8 cellular contexts compared by ENCODE assay signal in genomic region chr4:163495900-163496299, GRCh38. TPM values are rescaled to one million over a fixed set of nuclear protein-coding genes. Genes with fewer than 3 reads are reported as not detected.
A peak's percentile ranks its signal among the peaks of the same experiment; 100 is the strongest.
DNase-seq lines count a peak whose midpoint lies in the region; ATAC-seq and TF ChIP-seq lines count a peak whose summit lies in the region.

No MANE protein-coding gene starts in this region.

- BruUV-seq in MCF 10A (replicated peaks; lab: Mats Ljungman, UMichigan) = no TSS peak

- H4K20me1 ChIP-seq in osteoblast (ENCODE audit: insufficient read depth, low read length) = peaks cover 4% of the 10 kb centered on the region

- POLR2A ChIA-PET in MCF 10A (lab: Yijun Ruan, JAX) = interaction anchor here (0.6 to 1.4 kb wide), 9 partner anchors 10 to 1849 kb away, joined by 3 to 14 read pairs (median 3); partner anchors contain the start of genes NAF1 and NPY1R

- CTCF ChIA-PET in MCF 10A (lab: Yijun Ruan, JAX) = no interaction called here

- peak overlapping the region; percentile 94 for H3K4me3 Mint-ChIP-seq in MCF 10A (ENCODE audit: unreplicated experiment)

- TF ChIP-seq CTCF in MCF 10A (IDR thresholded peaks at IDR 0.05; ENCODE audit: unreplicated experiment) (no peak), osteoblast (IDR thresholded peaks at IDR 0.05; ENCODE audit: extremely low read depth, low read depth, low read length) (no peak)

- ATAC-seq in GM21390 (IDR thresholded peaks at IDR 0.05; ENCODE audit: unreplicated experiment) = peak; percentile 20
- ATAC-seq in left colon = no peak

- H3K27ac ChIP-seq in osteoblast (ENCODE audit: low read depth, low read length) = no peak overlapping the region

- H3K4me1 Mint-ChIP-seq in MCF 10A (ENCODE audit: insufficient read depth, unreplicated experiment) = peaks cover 14% of the 10 kb centered on the region

- peak overlapping the region; percentile 98 for H3K27ac Mint-ChIP-seq in MCF 10A (ENCODE audit: low read depth, unreplicated experiment)

- H3K4me1 ChIP-seq in osteoblast (ENCODE audit: insufficient read depth, low read length) = peaks cover 7% of the 10 kb centered on the region

- H3K36me3 ChIP-seq in osteoblast (ENCODE audit: insufficient read depth, low read length) = no peaks in the 10 kb centered on the region

- no peaks in the 10 kb centered on the region for H3K9me3 ChIP-seq in osteoblast (ENCODE audit: low read depth, low read length)

- H3K36me3 Mint-ChIP-seq in MCF 10A (ENCODE audit: insufficient read depth, unreplicated experiment) = peaks cover 7% of the 10 kb centered on the region

- H2AFZ ChIP-seq in osteoblast (ENCODE audit: low read length) = no peak overlapping the region

- H3K27me3 ChIP-seq in osteoblast (ENCODE audit: insufficient read depth, low read length) = no peaks in the 10 kb centered on the region

- H3K4me3 ChIP-seq in osteoblast (ENCODE audit: insufficient read depth, low read length) = peak overlapping the region; percentile 86

- H3K4me2 ChIP-seq in osteoblast (ENCODE audit: insufficient read depth, low read length) = peak overlapping the region; percentile 81

- DNase-seq in EL = peak; percentile 3
- peak; percentile 6 for DNase-seq in M059J (ENCODE audit: low read depth)
- DNase-seq in MCF 10A (ENCODE audit: unreplicated experiment) = peak; percentile 7
- DNase-seq in osteoblast (ENCODE audit: insufficient read length, low spot score, missing footprints) = peak; percentile 11
- DNase-seq in stimulated activated CD4-positive, alpha-beta T cell treated with anti-CD3 and anti-CD28 coated beads, Interleukin-4, amount 100 ng/mL, for 4 hours = no peak
- DNase-seq in NCI-H1105 treated with DMSO at 0.1 percent for 48 hours (lab: John Stamatoyannopoulos, UW) = no peak
- DNase-seq in left colon = no peak

- intact Hi-C loops in MCF 10A (cut with micrococcal nuclease) = loop anchor here (5.0 to 10.0 kb wide), 2 partner anchors 46 to 331 kb away; partner anchors contain the start of gene NAF1
- intact Hi-C loops in left colon (cut with DNase I, micrococcal nuclease) = no loop called here

- H3K27me3 Mint-ChIP-seq in MCF 10A (ENCODE audit: insufficient read depth, unreplicated experiment) = no peaks in the 10 kb centered on the region

- H3K9me3 Mint-ChIP-seq in MCF 10A (ENCODE audit: unreplicated experiment) = no peaks in the 10 kb centered on the region

- H3K79me2 ChIP-seq in osteoblast (ENCODE audit: insufficient read depth, low read length) = peaks cover 58% of the 10 kb centered on the region

RNA-seq across cellular contexts. Expression of gene TMA16, which starts 1.4 kb away (rescaled TPM):
- total RNA-seq in M059J (2014; rRNA removed; shearing (Covaris generic)) = 31.8 and 53.4 TPM in 2 replicates
- total RNA-seq in MCF 10A (2022) = 41.4 and 53.9 TPM in 2 replicates
- 22.8 and 25.9 TPM in 2 replicates for total RNA-seq in osteoblast
- 10 to 100 TPM; 14.6 to 20.6 TPM for total RNA-seq in left colon

RNA-seq across cellular contexts. Expression of gene TKTL2, which starts 22.3 kb away (rescaled TPM):
- total RNA-seq in M059J (2014; rRNA removed; shearing (Covaris generic)) = not detected in 2 replicates
- total RNA-seq in MCF 10A (2022) = not detected in 2 replicates
- not detected in 2 replicates for total RNA-seq in osteoblast
- not detected for total RNA-seq in left colon

Comparison
In these comparisons a context has a peak if more than half of its experiments do, and no peak if none do; other contexts are left out.
1. DNase-seq: peak in EL (single experiment), M059J (single experiment), MCF 10A (single experiment) and osteoblast (single experiment); none in stimulated activated CD4-positive, alpha-beta T cell treated with anti-CD3 and anti-CD28 coated beads, Interleukin-4, amount 100 ng/mL, for 4 hours (0 of 2), NCI-H1105 treated with DMSO at 0.1 percent for 48 hours (single experiment) and left colon (0 of 2).